ENCODE assay signal across 19 cellular contexts in the genomic region with DNA sequence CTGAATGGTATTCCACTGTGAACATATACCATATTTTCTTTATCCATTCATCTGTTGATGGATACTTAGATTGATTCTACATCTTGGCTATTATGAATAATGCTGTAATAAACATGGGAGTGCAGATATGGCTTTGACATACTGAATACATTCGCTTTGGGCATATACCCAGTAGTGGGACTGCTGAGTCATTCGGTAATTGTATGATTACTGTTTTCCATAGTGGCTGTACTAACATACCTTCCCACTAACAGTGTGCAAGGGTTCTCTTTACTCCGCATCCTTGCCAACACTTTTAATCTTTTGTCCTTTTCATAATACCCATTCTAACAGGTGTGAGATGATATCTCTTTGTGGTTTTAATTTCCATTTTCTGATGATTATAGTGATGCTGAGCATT.
"Had no signal": no experiment of that assay in that cellular context is flagged by ENCODE, and none has a peak within 500 bp of the region (broad histone marks: within the 10 kb centered on the region; RNA-seq: fewer than 3 reads in every experiment).

No MANE protein-coding gene starts in this region.

- DNase-seq: IMR-90, Kasumi-1, MM.1S, NCI-H1092 treated with DMSO at 0.1 percent for 48 hours, NCI-H1436, NCI-H187, NCI-H2029, NCI-H2081 treated with DMSO at 0.1 percent for 48 hours, NCI-H2171, NCI-H226, NCI-H446, NCI-H510A, NCI-H524 treated with DMSO at 0.1 percent for 48 hours, NCI-H69, NCI-H774, Right ventricle myocardium superior, RPMI8226, SIG-M5 had no signal

- ATAC-seq: HepG2 had no signal
